ENCODE assay signal across 8 cellular contexts in the genomic region with DNA sequence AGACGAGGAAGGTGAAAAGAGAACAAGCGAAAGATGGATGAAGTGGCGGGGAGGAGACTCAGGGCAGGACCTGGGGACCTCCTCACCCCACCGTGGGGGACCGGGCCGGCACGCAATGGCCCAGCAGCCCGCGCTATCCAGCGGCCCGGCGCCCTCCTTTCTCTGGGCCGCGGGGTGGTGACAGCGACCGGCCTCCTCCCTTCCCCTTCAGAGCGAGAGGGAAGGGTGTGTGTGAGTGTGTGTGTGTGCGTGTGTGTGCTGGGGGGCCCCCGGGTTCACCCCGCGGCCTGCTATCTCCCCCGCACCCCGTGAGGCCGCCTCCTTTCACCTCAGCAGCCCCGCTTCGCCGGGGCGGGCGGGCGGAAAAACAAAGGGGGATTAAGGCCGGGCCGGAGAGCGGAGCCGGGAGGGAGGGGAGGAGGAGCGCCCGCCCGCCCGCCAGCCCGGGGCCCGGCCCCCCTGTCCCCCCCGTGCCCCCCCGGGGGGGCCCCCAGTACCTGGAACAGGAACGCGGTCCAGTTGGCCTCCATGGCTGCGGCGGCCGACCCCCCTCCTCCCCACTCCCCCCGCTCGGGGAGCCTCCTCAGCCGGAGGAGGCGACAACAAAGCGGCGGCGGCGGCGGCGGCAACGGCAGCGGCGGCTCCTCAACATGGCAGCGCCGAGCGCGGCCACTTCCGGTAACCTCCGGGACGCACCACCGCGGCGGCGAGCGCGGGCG. TPM values are rescaled to one million over a fixed set of nuclear protein-coding genes. Genes with fewer than 3 reads are reported as not detected.
DNase-seq lines count a peak whose midpoint lies in the region; ATAC-seq and TF ChIP-seq lines count a peak whose summit lies in the region.

A gene with protein sequence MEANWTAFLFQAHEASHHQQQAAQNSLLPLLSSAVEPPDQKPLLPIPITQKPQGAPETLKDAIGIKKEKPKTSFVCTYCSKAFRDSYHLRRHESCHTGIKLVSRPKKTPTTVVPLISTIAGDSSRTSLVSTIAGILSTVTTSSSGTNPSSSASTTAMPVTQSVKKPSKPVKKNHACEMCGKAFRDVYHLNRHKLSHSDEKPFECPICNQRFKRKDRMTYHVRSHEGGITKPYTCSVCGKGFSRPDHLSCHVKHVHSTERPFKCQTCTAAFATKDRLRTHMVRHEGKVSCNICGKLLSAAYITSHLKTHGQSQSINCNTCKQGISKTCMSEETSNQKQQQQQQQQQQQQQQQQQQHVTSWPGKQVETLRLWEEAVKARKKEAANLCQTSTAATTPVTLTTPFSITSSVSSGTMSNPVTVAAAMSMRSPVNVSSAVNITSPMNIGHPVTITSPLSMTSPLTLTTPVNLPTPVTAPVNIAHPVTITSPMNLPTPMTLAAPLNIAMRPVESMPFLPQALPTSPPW (minus strand): TSS at position 673 of the 719 bp plus-strand sequence. CDS start 143 bp downstream, at position 530.

- peak in 1 of 4 experiments; percentile 8 for TF ChIP-seq CTCF in gastroesophageal sphincter (IDR thresholded peaks at IDR 0.05)

- H3K27ac ChIP-seq in SJSA1: peak within 1 kb of the TSS; percentile 91
- peak within 1 kb of the TSS; percentile 94 to 99 (median 97) for H3K27ac ChIP-seq in gastroesophageal sphincter
- H3K27ac ChIP-seq in substantia nigra (ENCODE audit: low read depth, low read length, poor library complexity, severe bottlenecking): peak within 1 kb of the TSS; percentile 97

- DNase-seq in COR-L47 (lab: John Stamatoyannopoulos, UW) (peak; percentile 81), HT-29 (ENCODE audit: low spot score) (peak; percentile 72), SJSA1 (ENCODE audit: low read depth in 1 of 2, low spot score in 2 of 2) (peak; percentile 87 to 90), nucleus accumbens (lab: John Stamatoyannopoulos, UW) (peak in 51 of 56 donors; percentile 43 to 90 (median 79)), substantia nigra (lab: John Stamatoyannopoulos, UW) (peak in 46 of 49 donors; percentile 31 to 95 (median 81))
- peak; percentile 82 for DNase-seq in activated naive CD4-positive, alpha-beta T cell treated with Interleukin-2 at 50 U/mL for 16 hours

- H3K4me3 ChIP-seq in SJSA1 (peak within 1 kb of the TSS; percentile 82), gastroesophageal sphincter (peak within 1 kb of the TSS; percentile 86)

- H3K9me3 ChIP-seq in SJSA1 (replicated peaks) (no peaks in the 10 kb centered on the region), gastroesophageal sphincter (no peaks in the 10 kb centered on the region)

- no peak for TF ChIP-seq EP300 in gastroesophageal sphincter (IDR thresholded peaks at IDR 0.05)

- H3K27me3 ChIP-seq in SJSA1 (replicated peaks): no peaks in the 10 kb centered on the region
- no peaks in the 10 kb centered on the region for H3K27me3 ChIP-seq in gastroesophageal sphincter

- H3K4me1 ChIP-seq in SJSA1 (replicated peaks): peaks cover 52% of the 10 kb centered on the region
- H3K4me1 ChIP-seq in gastroesophageal sphincter: peaks cover 18 to 59% (median 25%) of the 10 kb centered on the region in 3 donors

- WGBS in gastroesophageal sphincter (ENCODE audit: low coverage in 1 of 2), 2 donors: 0% methylated on average over 7 of the region's 74 CpGs; no CpG with 5 or more reads in 1 of the 2 donors

- ATAC-seq in GM19467 (IDR thresholded peaks at IDR 0.05; ENCODE audit: unreplicated experiment) (peak; percentile 59), gastroesophageal sphincter (peak; percentile 81)

- H3K36me3 ChIP-seq in SJSA1 (peaks cover 53% of the 10 kb centered on the region), gastroesophageal sphincter (peaks cover 0 to 3% of the 10 kb centered on the region in 2 donors)

- TF ChIP-seq POLR2A in gastroesophageal sphincter (IDR thresholded peaks at IDR 0.05): peak; percentile 50 to 66

RNA-seq across cellular contexts. Expression of the gene that starts here (rescaled TPM):
- total RNA-seq in HT-29 (2014; rRNA removed; shearing (Covaris generic)): 39.5 and 47.5 TPM in 2 replicates
- 50.7 and 116 TPM in 2 replicates for total RNA-seq in SJSA1 (2014; rRNA removed; shearing (Covaris generic))
- total RNA-seq in gastroesophageal sphincter: 100 to 1,000 TPM; 115 to 148 (median 132) TPM

Comparison
In these comparisons a context has a peak if more than half of its experiments do, and no peak if none do; other contexts are left out.
1. Peak in every context shown above with its lines: DNase-seq, ATAC-seq, H3K4me3 ChIP-seq and H3K27ac ChIP-seq.